ENCODE assay signal across 9 cellular contexts in the genomic region with DNA sequence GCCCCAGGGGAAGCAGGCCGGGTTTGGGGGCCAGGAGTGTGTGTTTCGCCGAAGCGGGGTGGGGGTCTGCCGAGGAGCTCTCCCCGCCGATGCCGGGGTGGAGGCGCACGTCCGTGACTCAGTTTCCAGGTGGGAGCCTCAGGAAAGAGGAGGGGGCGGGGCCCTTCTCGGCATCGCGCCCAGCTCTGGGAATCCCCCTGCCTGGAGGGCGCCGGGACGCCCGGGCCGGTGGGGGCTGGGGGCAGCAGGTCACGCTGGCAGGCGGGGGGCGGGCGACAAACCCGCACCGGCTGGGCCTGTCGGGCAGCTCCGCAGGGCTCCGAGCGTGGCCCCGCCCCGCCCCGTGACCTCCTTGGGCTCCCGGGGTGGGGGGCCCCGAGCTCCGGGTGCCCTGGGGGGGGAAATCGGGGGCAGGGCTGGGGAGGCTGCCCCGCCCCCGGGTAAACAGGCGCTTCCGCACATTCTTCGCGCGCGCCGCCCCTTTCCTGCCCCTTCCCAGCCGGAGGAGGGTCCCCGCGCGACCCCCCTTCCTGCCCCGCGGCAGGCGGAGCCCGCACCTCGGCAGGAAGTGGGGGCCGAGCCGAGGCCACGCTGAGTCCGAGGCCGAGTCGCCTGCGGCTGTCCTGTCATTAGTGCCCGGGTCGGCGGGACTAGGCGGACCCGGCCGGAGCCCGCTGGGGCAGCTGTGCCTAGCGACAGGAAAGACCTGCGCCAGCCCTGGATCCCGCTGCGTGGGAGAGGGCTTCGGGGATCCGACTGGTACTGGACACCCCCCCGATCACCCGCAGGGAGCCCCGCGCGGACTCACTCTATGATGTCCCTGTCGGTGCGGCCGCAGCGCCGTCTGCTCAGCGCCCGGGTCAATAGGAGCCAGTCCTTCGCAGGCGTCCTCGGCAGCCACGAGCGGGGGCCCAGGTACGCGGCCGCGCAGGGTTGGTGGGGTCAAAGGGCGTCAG. TPM values are rescaled to one million over a fixed set of nuclear protein-coding genes. Genes with fewer than 3 reads are reported as not detected.
DNase-seq lines count a peak whose midpoint lies in the region; FAIRE-seq and TF ChIP-seq lines count a peak whose summit lies in the region.
"Had no signal": no experiment of that assay in that cellular context is flagged by ENCODE, and none has a peak within 500 bp of the region (broad histone marks: within the 10 kb centered on the region; RNA-seq: fewer than 3 reads in every experiment).

No MANE protein-coding gene starts in this region.

- no peak overlapping the region for H3K27ac Mint-ChIP-seq in MCF 10A (ENCODE audit: low read depth, unreplicated experiment)

- H3K79me2 ChIP-seq in keratinocyte (ENCODE audit: control insufficient read depth, insufficient read depth, low read length): peaks cover 7% of the 10 kb centered on the region

- H3K9me3 ChIP-seq in keratinocyte (ENCODE audit: control insufficient read depth, low read depth, low read length): no peaks in the 10 kb centered on the region

- POLR2A ChIA-PET in MCF 10A (lab: Yijun Ruan, JAX): no interaction called here

- H3K9me3 Mint-ChIP-seq in MCF 10A (ENCODE audit: unreplicated experiment): no peaks in the 10 kb centered on the region

- peak overlapping the region; percentile 68 to 81 (median 73) for H3K4me3 ChIP-seq in keratinocyte (ENCODE audit: control insufficient read depth in 2 of 3, extremely low read depth in 1 of 3, insufficient read depth in 2 of 3, low read depth in 1 of 3, low read length in 3 of 3)

- peak; percentile 53 for DNase-seq in stimulated activated CD4-positive, alpha-beta T cell treated with anti-CD3 and anti-CD28 coated beads, Interleukin-12 subunit alpha, Interleukin-12 subunit beta, amount 100 ng/mL, for 4 hours
- no peak for DNase-seq in stimulated activated CD4-positive, alpha-beta T cell treated with anti-CD3 and anti-CD28 coated beads, Interleukin-2, amount 100 ng/mL, for 48 hours
- DNase-seq in T-helper 2 cell: peak; percentile 30 to 76 (median 67)
- no peak for DNase-seq in MCF 10A (ENCODE audit: unreplicated experiment)
- no peak for DNase-seq in keratinocyte (ENCODE audit: low read depth, low spot score)
- DNase-seq in stimulated activated CD4-positive, alpha-beta T cell treated with anti-CD3 and anti-CD28 coated beads, Interleukin-1b, Interleukin-23, amount 100 ng/mL, for 48 hours: peak; percentile 43
- no peak for DNase-seq in Kasumi-1 (lab: John Stamatoyannopoulos, UW)
- no peak for DNase-seq in NCI-H1436 treated with DMSO at 0.1 percent for 48 hours (lab: John Stamatoyannopoulos, UW)

- no peaks in the 10 kb centered on the region for H3K27me3 ChIP-seq in keratinocyte (ENCODE audit: control insufficient read depth, extremely low read depth, insufficient read depth, low read length)

- H3K9ac ChIP-seq in keratinocyte (ENCODE audit: control insufficient read depth, extremely low read depth, insufficient read depth, low read length): peak overlapping the region; percentile 79

- TF ChIP-seq CTCF in MCF 10A (IDR thresholded peaks at IDR 0.05; ENCODE audit: unreplicated experiment): no peak
- TF ChIP-seq CTCF in keratinocyte (optimal IDR thresholded peaks at IDR 0.05 in 1 of 3, IDR thresholded peaks at IDR 0.05 in 1 of 3, conservative IDR thresholded peaks at IDR 0.05 in 1 of 3; ENCODE audit: extremely low read depth in 1 of 3, insufficient read depth in 2 of 3, low read length in 3 of 3): no peak

- H3K36me3 ChIP-seq in keratinocyte (ENCODE audit: control insufficient read depth in 2 of 2, extremely low read depth in 1 of 2, insufficient read depth in 2 of 2, low read length in 2 of 2): peaks cover 19 to 22% of the 10 kb centered on the region in 2 experiments

- no peak overlapping the region for H2AFZ ChIP-seq in keratinocyte (ENCODE audit: control insufficient read depth, low read length)

- peak overlapping the region; percentile 8 for H3K27ac ChIP-seq in keratinocyte (ENCODE audit: control insufficient read depth, insufficient read depth, low read length)
- H3K27ac ChIP-seq: C4-2B had no signal

- H4K20me1 ChIP-seq in keratinocyte (ENCODE audit: control insufficient read depth, extremely low read depth, insufficient read depth, low read length): peaks cover 10% of the 10 kb centered on the region

- peak overlapping the region; percentile 30 for H3K4me3 Mint-ChIP-seq in MCF 10A (ENCODE audit: unreplicated experiment)

- FAIRE-seq in keratinocyte (lab: Jason Lieb, UNC): no peak

- H3K9me1 ChIP-seq in keratinocyte (ENCODE audit: control insufficient read depth, extremely low read depth, insufficient read depth, low read length): no peaks in the 10 kb centered on the region

- dilution Hi-C loops in keratinocyte (cut with MboI; ENCODE audit: extremely low pct_ligation_motif_present, low sequenced_read_pairs): no loop called here

- CTCF ChIA-PET in MCF 10A (lab: Yijun Ruan, JAX): interaction anchor here (0.5 to 2.0 kb wide), 3 partner anchors 10 to 1864 kb away, joined by 3 to 10 read pairs (median 3); no protein-coding TSS in a partner anchor

- peaks cover 50% of the 10 kb centered on the region for H3K4me1 Mint-ChIP-seq in MCF 10A (ENCODE audit: insufficient read depth, unreplicated experiment)

- H3K4me1 ChIP-seq in keratinocyte (ENCODE audit: control insufficient read depth, extremely low read depth, insufficient read depth, low read length): peaks cover 13% of the 10 kb centered on the region

- no TSS peak for BruUV-seq in MCF 10A (replicated peaks; lab: Mats Ljungman, UMichigan)

- H3K4me2 ChIP-seq in keratinocyte (ENCODE audit: control insufficient read depth, extremely low read depth, insufficient read depth, low read depth, low read length): peak overlapping the region; percentile 82

- H3K27me3 Mint-ChIP-seq in MCF 10A (ENCODE audit: insufficient read depth, unreplicated experiment): no peaks in the 10 kb centered on the region

- intact Hi-C loops in MCF 10A (cut with micrococcal nuclease): no loop called here

- peaks cover 34% of the 10 kb centered on the region for H3K36me3 Mint-ChIP-seq in MCF 10A (ENCODE audit: insufficient read depth, unreplicated experiment)

RNA-seq across cellular contexts. Expression of a gene that starts 9.3 kb away (rescaled TPM):
- total RNA-seq in MCF 10A (2022): 43.2 and 69.1 TPM in 2 replicates
- 4.1 to 19.4 TPM (median 5.3 TPM) in 3 replicates for polyA plus RNA-seq in keratinocyte
- 23.7 TPM for polyA plus RNA-seq in keratinocyte (2011; ENCODE audit: low read depth)
- 8.8 and 15.4 TPM in 2 replicates for polyA plus RNA-seq in keratinocyte (2011; cell fraction: cytosol; rRNA removed)
- 34.0 and 34.2 TPM in 2 replicates for polyA plus RNA-seq in keratinocyte (2011; cell fraction: nucleus; rRNA removed)
- 15.6 and 36.3 TPM in 2 replicates for polyA plus RNA-seq in keratinocyte (2012; ENCODE audit: low replicate concordance)
- polyA minus RNA-seq in keratinocyte: 11.6 to 81.6 TPM (median 12.0 TPM) in 3 replicates
- 24.7 TPM for polyA minus RNA-seq in keratinocyte (2011; cell fraction: cytosol; rRNA and poly(A)+ RNA removed)
- polyA minus RNA-seq in keratinocyte (2011; cell fraction: nucleus; rRNA and poly(A)+ RNA removed): 24.6 and 37.6 TPM in 2 replicates

RNA-seq across cellular contexts. Expression of a gene that starts 24.4 kb away (rescaled TPM):
- total RNA-seq in MCF 10A (2022): 29.7 and 40.6 TPM in 2 replicates
- polyA plus RNA-seq in keratinocyte: 15.2 to 31.7 TPM (median 21.4 TPM) in 3 replicates
- 17.6 TPM for polyA plus RNA-seq in keratinocyte (2011; ENCODE audit: low read depth)
- 18.4 and 23.8 TPM in 2 replicates for polyA plus RNA-seq in keratinocyte (2011; cell fraction: cytosol; rRNA removed)
- 26.5 and 30.7 TPM in 2 replicates for polyA plus RNA-seq in keratinocyte (2011; cell fraction: nucleus; rRNA removed)
- 18.4 and 23.9 TPM in 2 replicates for polyA plus RNA-seq in keratinocyte (2012; ENCODE audit: low replicate concordance)
- 19.8 to 29.2 TPM (median 28.2 TPM) in 3 replicates for polyA minus RNA-seq in keratinocyte
- polyA minus RNA-seq in keratinocyte (2011; cell fraction: cytosol; rRNA and poly(A)+ RNA removed): 14.0 TPM
- polyA minus RNA-seq in keratinocyte (2011; cell fraction: nucleus; rRNA and poly(A)+ RNA removed): 13.1 and 22.4 TPM in 2 replicates

RNA-seq across cellular contexts. Expression of a gene that starts 54.6 kb away (rescaled TPM):
- total RNA-seq in MCF 10A (2022): not detected in 2 replicates
- not detected in 3 replicates for polyA plus RNA-seq in keratinocyte
- polyA plus RNA-seq in keratinocyte (2011; ENCODE audit: low read depth): not detected
- polyA plus RNA-seq in keratinocyte (2011; cell fraction: cytosol; rRNA removed): not detected in 2 replicates
- polyA plus RNA-seq in keratinocyte (2011; cell fraction: nucleus; rRNA removed): not detected in 2 replicates
- polyA plus RNA-seq in keratinocyte (2012; ENCODE audit: low replicate concordance): not detected in 2 replicates
- not detected in 3 replicates for polyA minus RNA-seq in keratinocyte
- not detected for polyA minus RNA-seq in keratinocyte (2011; cell fraction: cytosol; rRNA and poly(A)+ RNA removed)
- not detected in 2 replicates for polyA minus RNA-seq in keratinocyte (2011; cell fraction: nucleus; rRNA and poly(A)+ RNA removed)

RNA-seq across cellular contexts. Expression of a gene that starts 57.0 kb away (rescaled TPM):
- total RNA-seq in MCF 10A (2022): 50.5 and 50.7 TPM in 2 replicates
- polyA plus RNA-seq in keratinocyte: 97.1 to 199 TPM (median 117 TPM) in 3 replicates
- polyA plus RNA-seq in keratinocyte (2011; ENCODE audit: low read depth): 168 TPM
- 154 and 187 TPM in 2 replicates for polyA plus RNA-seq in keratinocyte (2011; cell fraction: cytosol; rRNA removed)
- 147 and 159 TPM in 2 replicates for polyA plus RNA-seq in keratinocyte (2011; cell fraction: nucleus; rRNA removed)
- 121 and 126 TPM in 2 replicates for polyA plus RNA-seq in keratinocyte (2012; ENCODE audit: low replicate concordance)
- polyA minus RNA-seq in keratinocyte: 236 to 343 TPM (median 341 TPM) in 3 replicates
- polyA minus RNA-seq in keratinocyte (2011; cell fraction: cytosol; rRNA and poly(A)+ RNA removed): 226 TPM
- 86.6 and 86.8 TPM in 2 replicates for polyA minus RNA-seq in keratinocyte (2011; cell fraction: nucleus; rRNA and poly(A)+ RNA removed)

Comparison
In these comparisons a context has a peak if more than half of its experiments do, and no peak if none do; other contexts are left out.
1. DNase-seq: peak in stimulated activated CD4-positive, alpha-beta T cell treated with anti-CD3 and anti-CD28 coated beads, Interleukin-12 subunit alpha, Interleukin-12 subunit beta, amount 100 ng/mL, for 4 hours (single experiment), T-helper 2 cell (5 of 5) and stimulated activated CD4-positive, alpha-beta T cell treated with anti-CD3 and anti-CD28 coated beads, Interleukin-1b, Interleukin-23, amount 100 ng/mL, for 48 hours (single experiment); none in stimulated activated CD4-positive, alpha-beta T cell treated with anti-CD3 and anti-CD28 coated beads, Interleukin-2, amount 100 ng/mL, for 48 hours (0 of 2), MCF 10A (single experiment), keratinocyte (single experiment), Kasumi-1 (0 of 2) and NCI-H1436 treated with DMSO at 0.1 percent for 48 hours (single experiment).